Comparison of ENCODE assay signal across 15 cellular contexts in genomic region chr14:99655521-99655920, GRCh38. TPM values are rescaled to one million over a fixed set of nuclear protein-coding genes. Genes with fewer than 3 reads are reported as not detected.
DNase-seq lines count a peak whose midpoint lies in the region; TF ChIP-seq lines count a peak whose summit lies in the region.
"Had no signal": no experiment of that assay in that cellular context is flagged by ENCODE, and none has a peak within 500 bp of the region (broad histone marks: within the 10 kb centered on the region; RNA-seq: fewer than 3 reads in every experiment).

No MANE protein-coding gene starts in this region.

- DNase-seq in GM03348 (ENCODE audit: low spot score) (peak; percentile 35), amniotic epithelial cell (ENCODE audit: low read depth) (peak; percentile 66), fibroblast of the aortic adventitia (ENCODE audit: low read depth) (peak; percentile 48), stromal cell of bone marrow (ENCODE audit: low read depth) (peak; percentile 60), retina (no peak), HPDE6-E6E7 (ENCODE audit: extremely low spot score) (no peak)
- no peak for DNase-seq in activated CD4-positive, alpha-beta memory T cell treated with anti-CD3 and anti-CD28 coated beads for 36 hours
- DNase-seq: CD8-positive, alpha-beta memory T cell; H9; KBM-7; NCI-H1048; NCI-H146; NCI-H2107; NCI-H748 treated with DMSO at 0.1 percent for 48 hours had no signal

- no peaks in the 10 kb centered on the region for H3K36me3 Mint-ChIP-seq in activated CD4-positive, alpha-beta memory T cell treated with anti-CD3 and anti-CD28 coated beads for 36 hours

- no peaks in the 10 kb centered on the region for H3K9me3 Mint-ChIP-seq in activated CD4-positive, alpha-beta memory T cell treated with anti-CD3 and anti-CD28 coated beads for 36 hours
- H3K9me3 Mint-ChIP-seq: CD8-positive, alpha-beta memory T cell; H9 had no signal

- CTCF ChIA-PET in activated CD4-positive, alpha-beta memory T cell treated with anti-CD3 and anti-CD28 coated beads for 36 hours (lab: Charles Lee) = interaction anchor here (0.6 to 0.7 kb wide), 2 partner anchors 29 to 136 kb away, joined by 3 read pairs; no protein-coding TSS in a partner anchor

- H3K27ac Mint-ChIP-seq in activated CD4-positive, alpha-beta memory T cell treated with anti-CD3 and anti-CD28 coated beads for 36 hours = no peak overlapping the region
- H3K27ac Mint-ChIP-seq: CD8-positive, alpha-beta memory T cell; H9 had no signal

- H3K4me3 Mint-ChIP-seq in activated CD4-positive, alpha-beta memory T cell treated with anti-CD3 and anti-CD28 coated beads for 36 hours = no peak overlapping the region
- H3K4me3 Mint-ChIP-seq: CD8-positive, alpha-beta memory T cell; H9 had no signal

- peaks cover 42% of the 10 kb centered on the region for H3K27me3 Mint-ChIP-seq in activated CD4-positive, alpha-beta memory T cell treated with anti-CD3 and anti-CD28 coated beads for 36 hours

- POLR2A ChIA-PET in activated CD4-positive, alpha-beta memory T cell treated with anti-CD3 and anti-CD28 coated beads for 36 hours (lab: Charles Lee) = interaction anchor here (1.2 kb wide), 1 partner anchor 13 kb away, joined by 4 read pairs; no protein-coding TSS in a partner anchor

- H3K4me3 ChIP-seq in fibroblast of the aortic adventitia (ENCODE audit: low read depth, low read length) = no peak overlapping the region

- no peak for TF ChIP-seq CTCF in fibroblast of the aortic adventitia (IDR thresholded peaks at IDR 0.05; ENCODE audit: insufficient read depth, low read length)

- intact Hi-C loops in activated CD4-positive, alpha-beta memory T cell treated with anti-CD3 and anti-CD28 coated beads for 36 hours (cut with micrococcal nuclease) = no loop called here

- no peaks in the 10 kb centered on the region for H3K4me1 Mint-ChIP-seq in activated CD4-positive, alpha-beta memory T cell treated with anti-CD3 and anti-CD28 coated beads for 36 hours (ENCODE audit: low read depth)

RNA-seq across cellular contexts. Expression of gene HHIPL1, which starts 10.6 kb away (rescaled TPM):
- 4.4 and 5.1 TPM in 2 replicates for total RNA-seq in fibroblast of the aortic adventitia (ENCODE audit: low replicate concordance)
- under 1 TPM; 0.29 to 0.38 TPM for total RNA-seq in activated CD4-positive, alpha-beta memory T cell treated with anti-CD3 and anti-CD28 coated beads for 36 hours
- total RNA-seq: HT-29 had no signal

RNA-seq across cellular contexts. Expression of gene CYP46A1, which starts 28.6 kb away (rescaled TPM):
- 0.36 and 0.49 TPM in 2 replicates for total RNA-seq in fibroblast of the aortic adventitia (ENCODE audit: low replicate concordance)
- under 1 TPM; 0.19 to 0.21 TPM for total RNA-seq in activated CD4-positive, alpha-beta memory T cell treated with anti-CD3 and anti-CD28 coated beads for 36 hours
- total RNA-seq: HT-29 had no signal

RNA-seq across cellular contexts. Expression of gene CCDC85C, which starts 51.5 kb away (rescaled TPM):
- 2.9 and 3.4 TPM in 2 replicates for total RNA-seq in fibroblast of the aortic adventitia (ENCODE audit: low replicate concordance)
- total RNA-seq in activated CD4-positive, alpha-beta memory T cell treated with anti-CD3 and anti-CD28 coated beads for 36 hours = 10 to 100 TPM; 10.7 to 12.3 TPM

Comparison
In these comparisons a context has a peak if more than half of its experiments do, and no peak if none do; other contexts are left out.
1. DNase-seq: peak in GM03348 (single experiment), amniotic epithelial cell (single experiment), fibroblast of the aortic adventitia (single experiment) and stromal cell of bone marrow (single experiment); none in retina (single experiment), activated CD4-positive, alpha-beta memory T cell treated with anti-CD3 and anti-CD28 coated beads for 36 hours (single experiment) and HPDE6-E6E7 (single experiment).